In the genomic region with DNA sequence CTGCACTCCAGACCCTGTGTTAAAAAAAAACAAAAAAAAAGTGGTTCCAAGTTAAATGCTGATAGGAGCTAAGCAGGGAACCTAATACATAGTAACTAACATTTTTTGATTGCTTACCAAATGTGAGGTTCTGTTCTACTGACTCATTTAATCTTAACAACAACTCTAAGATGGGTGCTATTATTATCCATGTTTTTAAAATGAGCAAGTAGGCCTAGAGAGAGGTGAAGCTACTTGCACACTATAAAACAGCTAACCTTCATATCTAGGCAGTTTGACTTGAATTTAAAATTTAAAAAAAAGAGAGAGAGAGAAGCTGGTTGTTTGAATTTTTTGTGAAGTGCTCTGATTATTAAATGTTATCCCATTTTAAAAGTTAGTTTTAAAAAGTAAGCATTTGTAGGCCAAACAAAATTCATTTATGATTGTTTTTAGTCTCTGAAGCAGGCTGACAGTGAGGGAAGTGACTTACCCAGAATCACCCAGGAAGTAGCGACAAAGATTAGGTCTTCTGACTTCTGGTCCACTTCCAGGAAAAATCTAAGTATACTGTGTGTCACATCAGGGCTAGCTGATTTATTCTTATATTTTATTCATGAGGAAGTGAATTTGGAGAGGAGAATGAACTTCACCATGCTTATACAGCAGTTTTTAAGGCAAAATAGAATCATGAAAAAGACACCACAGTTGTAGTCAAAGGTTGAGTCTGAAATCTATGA, we compare ENCODE assay signal across 19 cellular contexts. TPM values are rescaled to one million over a fixed set of nuclear protein-coding genes. Genes with fewer than 3 reads are reported as not detected.
"Had no signal": no experiment of that assay in that cellular context is flagged by ENCODE, and none has a peak within 500 bp of the region (broad histone marks: within the 10 kb centered on the region; RNA-seq: fewer than 3 reads in every experiment).

No MANE protein-coding gene starts in this region.

- H3K4me3 Mint-ChIP-seq: activated naive CD8-positive, alpha-beta T cell treated with anti-CD3 and anti-CD28 coated beads for 36 hours; stimulated activated memory B cell treated with anti-CD40 and anti-IgM and Interleukin-4, amounts not matched to agents 10 μg/mL and 1 μg/mL and 100 μg/mL, for 72 hours had no signal

- H3K9me3 Mint-ChIP-seq: activated naive CD8-positive, alpha-beta T cell treated with anti-CD3 and anti-CD28 coated beads for 36 hours had no signal

- DNase-seq: activated CD4-positive, alpha-beta T cell treated with anti-CD3 and anti-CD28 coated beads for 48 hours; activated naive CD8-positive, alpha-beta T cell treated with anti-CD3 and anti-CD28 coated beads for 36 hours; amygdala; colonic mucosa; gastrocnemius medialis; hippocampal formation; left ventricle myocardium inferior; nucleus accumbens; SK-N-SH; small intestine; stimulated activated CD4-positive, alpha-beta T cell treated with anti-CD3 and anti-CD28 coated beads, Interleukin-15, amount 100 ng/mL, for 24 hours; transverse colon had no signal

- H3K27ac ChIP-seq: colonic mucosa, esophagus muscularis mucosa, gastrocnemius medialis, left ventricle myocardium inferior, transverse colon had no signal

- H3K27ac Mint-ChIP-seq: activated naive CD8-positive, alpha-beta T cell treated with anti-CD3 and anti-CD28 coated beads for 36 hours; stimulated activated memory B cell treated with anti-CD40 and anti-IgM and Interleukin-4, amounts not matched to agents 10 μg/mL and 1 μg/mL and 100 μg/mL, for 72 hours had no signal

- H3K4me1 ChIP-seq: colonic mucosa, esophagus muscularis mucosa, gastrocnemius medialis, left ventricle myocardium inferior, transverse colon had no signal

- H3K36me3 Mint-ChIP-seq: activated naive CD8-positive, alpha-beta T cell treated with anti-CD3 and anti-CD28 coated beads for 36 hours; stimulated activated memory B cell treated with anti-CD40 and anti-IgM and Interleukin-4, amounts not matched to agents 10 μg/mL and 1 μg/mL and 100 μg/mL, for 72 hours had no signal

- H3K36me3 ChIP-seq: colonic mucosa, esophagus muscularis mucosa, gastrocnemius medialis, left ventricle myocardium inferior, transverse colon had no signal

- H3K4me3 ChIP-seq: colonic mucosa, esophagus muscularis mucosa, gastrocnemius medialis, left ventricle myocardium inferior, transverse colon had no signal

- H3K27me3 ChIP-seq: colonic mucosa, gastrocnemius medialis, transverse colon had no signal

- H3K9me3 ChIP-seq: colonic mucosa, esophagus muscularis mucosa, gastrocnemius medialis, SK-N-SH, transverse colon had no signal

- ATAC-seq: gastrocnemius medialis; sciatic nerve; stimulated activated memory B cell treated with anti-CD40 and anti-IgM and Interleukin-4, amounts not matched to agents 10 μg/mL and 1 μg/mL and 100 μg/mL, for 72 hours had no signal

RNA-seq across cellular contexts. Expression of a gene that starts 2.4 kb away (rescaled TPM):
- total RNA-seq: activated CD8-positive, alpha-beta memory T cell treated with anti-CD3 and anti-CD28 coated beads for 36 hours; activated naive CD8-positive, alpha-beta T cell treated with anti-CD3 and anti-CD28 coated beads for 36 hours; bronchial epithelial cell; colonic mucosa; esophagus muscularis mucosa; gastrocnemius medialis; left ventricle myocardium inferior; sciatic nerve; temporal lobe; transverse colon had no signal
- polyA plus RNA-seq: neural cell, SK-N-SH, small intestine had no signal

RNA-seq across cellular contexts. Expression of a gene that starts 28.4 kb away (rescaled TPM):
- total RNA-seq: bronchial epithelial cell, temporal lobe had no signal
- polyA plus RNA-seq: neural cell had no signal

RNA-seq across cellular contexts. Expression of a gene that starts 58.2 kb away (rescaled TPM):
- total RNA-seq: bronchial epithelial cell, gastrocnemius medialis, left ventricle myocardium inferior, sciatic nerve had no signal
